8 cellular contexts compared by ENCODE assay signal in the genomic region with DNA sequence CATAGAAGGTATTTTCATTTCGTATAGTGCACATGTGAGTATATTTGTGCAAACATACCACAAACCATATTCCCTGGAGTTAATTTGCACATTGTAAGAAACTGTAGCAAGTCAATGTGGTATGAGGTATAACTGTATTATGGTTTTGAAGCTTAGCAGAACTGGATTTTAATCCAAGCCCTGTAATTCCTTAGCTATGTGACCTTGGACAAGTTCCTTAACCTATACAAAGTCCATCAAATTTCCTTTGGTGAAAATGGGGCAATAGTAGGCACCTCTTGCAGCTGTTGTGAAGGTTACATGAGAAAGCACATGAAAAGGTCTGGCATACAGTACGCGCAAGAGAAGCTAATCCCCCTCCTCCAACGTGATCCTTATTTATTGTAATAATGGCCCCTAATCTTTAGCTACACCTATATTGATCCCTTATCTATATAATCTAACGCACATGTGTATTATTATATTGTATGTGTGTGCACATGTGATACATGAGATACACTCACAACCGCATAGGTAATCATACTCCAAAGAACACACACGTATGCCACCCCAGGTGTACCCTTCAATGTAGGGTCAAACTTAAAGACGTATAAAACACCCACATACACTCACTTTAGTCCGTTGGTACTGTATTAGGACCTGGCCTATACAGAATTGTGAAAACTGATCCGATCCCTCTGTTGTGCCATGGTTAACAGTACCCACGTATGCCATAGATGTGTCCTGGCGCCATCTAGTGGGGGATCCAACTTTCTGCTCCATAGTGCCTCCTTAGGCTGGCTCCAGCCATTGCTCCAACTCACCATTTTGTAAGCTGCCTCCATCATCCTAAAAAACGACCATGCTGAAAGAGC.
A peak's percentile ranks its signal among the peaks of the same experiment; 100 is the strongest.
DNase-seq lines count a peak whose midpoint lies in the region; ATAC-seq and TF ChIP-seq lines count a peak whose summit lies in the region.

No MANE protein-coding gene starts in this region.

- peak; percentile 98 for ATAC-seq in HG03565 (IDR thresholded peaks at IDR 0.05; ENCODE audit: unreplicated experiment)
- peak; percentile 100 for ATAC-seq in memory B cell (ENCODE audit: low read depth)

- DNase-seq in COR-L47 (lab: John Stamatoyannopoulos, UW) = peak; percentile 92
- peak; percentile 63 for DNase-seq in GM20000 (ENCODE audit: low spot score)
- peak; percentile 91 for DNase-seq in NCI-H748 (lab: John Stamatoyannopoulos, UW; ENCODE audit: unreplicated experiment)
- DNase-seq in activated CD4-positive, alpha-beta T cell treated with anti-CD3 and anti-CD28 coated beads, Interleukin-2, amount 50 U/mL, for 24 hours (ENCODE audit: low read depth in 1 of 2, low spot score in 1 of 2) = peak; percentile 34 to 63
- peak; percentile 49 for DNase-seq in effector CD4-positive, alpha-beta T cell
- peak; percentile 83 to 87 for DNase-seq in memory B cell (ENCODE audit: low spot score in 2 of 2)
- DNase-seq in stimulated activated CD8-positive, alpha-beta memory T cell treated with anti-CD3 and anti-CD28 coated beads, Interleukin-15, amount 100 ng/mL, for 48 hours (ENCODE audit: low read depth in 2 of 2) = peak; percentile 53 to 58

- peak; percentile 90 for TF ChIP-seq CTCF in GM20000 (IDR thresholded peaks at IDR 0.05; ENCODE audit: extremely low read depth, missing control alignments)

- H3K27ac Mint-ChIP-seq in memory B cell = no peak overlapping the region

- peaks cover 4% of the 10 kb centered on the region for H3K4me1 Mint-ChIP-seq in memory B cell

- no peaks in the 10 kb centered on the region for H3K27me3 Mint-ChIP-seq in memory B cell

- H3K4me3 Mint-ChIP-seq in memory B cell = no peak overlapping the region

- H3K9me3 Mint-ChIP-seq in memory B cell = no peaks in the 10 kb centered on the region

- no peaks in the 10 kb centered on the region for H3K36me3 Mint-ChIP-seq in memory B cell

Comparison
In these comparisons a context has a peak if more than half of its experiments do, and no peak if none do; other contexts are left out.
1. Peak in every context shown above with its lines: DNase-seq and ATAC-seq.